8 cellular contexts compared by ENCODE assay signal in genomic region chr18:47930844-47931706, GRCh38. TPM values are rescaled to one million over a fixed set of nuclear protein-coding genes. Genes with fewer than 3 reads are reported as not detected.
DNase-seq lines count a peak whose midpoint lies in the region; TF ChIP-seq lines count a peak whose summit lies in the region.

No MANE protein-coding gene starts in this region.

- peaks cover 3% of the 10 kb centered on the region for H3K36me3 Mint-ChIP-seq in neural progenitor cell

- peaks cover 39% of the 10 kb centered on the region for H4K20me1 ChIP-seq in neural progenitor cell (ENCODE audit: low read depth)

- H3K27ac ChIP-seq in neural progenitor cell: peak overlapping the region; percentile 99
- peak overlapping the region; percentile 69 for H3K27ac ChIP-seq in stomach smooth muscle (ENCODE audit: low read length)

- H3K4me1 Mint-ChIP-seq in neural progenitor cell: peaks cover 38% of the 10 kb centered on the region

- H3K27me3 ChIP-seq in HAP-1 (ENCODE audit: low read depth) (no peaks in the 10 kb centered on the region), MG63 (no peaks in the 10 kb centered on the region; the same call in 1 of the 2 replicates), neural progenitor cell (no peaks in the 10 kb centered on the region), stomach smooth muscle (ENCODE audit: control insufficient read depth in 1 of 2, insufficient read depth in 2 of 2, low read length in 2 of 2) (no peaks in the 10 kb centered on the region)

- H3K27me3 Mint-ChIP-seq in neural progenitor cell (ENCODE audit: insufficient read depth, low read depth): peaks cover 4% of the 10 kb centered on the region

- no peak for TF ChIP-seq CTCF in foreskin fibroblast (IDR thresholded peaks at IDR 0.05; ENCODE audit: low read depth, low read length)
- TF ChIP-seq CTCF in neural progenitor cell (IDR thresholded peaks at IDR 0.05): no peak

- in situ Hi-C loops in HAP-1 (cut with MboI; ENCODE audit: low sequenced_read_pairs): no loop called here

- H2AFZ ChIP-seq in neural progenitor cell (replicated peaks): no peak overlapping the region

- DNase-seq in HAP-1 (ENCODE audit: low spot score in 2 of 2) (peak; percentile 85 to 97), MG63 (peak; percentile 96), SHP77 (lab: John Stamatoyannopoulos, UW) (peak; percentile 95 to 98), activated gamma-delta T cell treated with Interleukin-2 at 50 U/mL for 16 hours (peak; percentile 94), foreskin fibroblast (peak; percentile 96 to 99), neural progenitor cell (ENCODE audit: low spot score) (peak; percentile 99)

- peaks cover 78% of the 10 kb centered on the region for H3F3A ChIP-seq in neural progenitor cell (ENCODE audit: low read depth)

- H3K9ac ChIP-seq in ES-I3 (ENCODE audit: low read depth, low read length) (peak overlapping the region; percentile 96), neural progenitor cell (peak overlapping the region; percentile 63), stomach smooth muscle (ENCODE audit: low read length in 2 of 2) (peak overlapping the region; percentile 60 to 61)

- H3K9me3 Mint-ChIP-seq in neural progenitor cell: peaks cover 2% of the 10 kb centered on the region

- peak overlapping the region; percentile 50 for H3K4me3 ChIP-seq in HAP-1
- H3K4me3 ChIP-seq in MG63: peak overlapping the region; percentile 56
- H3K4me3 ChIP-seq in foreskin fibroblast (ENCODE audit: low read depth in 1 of 2, low read length in 2 of 2): peak overlapping the region; percentile 78 to 96
- peak overlapping the region; percentile 99 for H3K4me3 ChIP-seq in neural progenitor cell
- H3K4me3 ChIP-seq in stomach smooth muscle (ENCODE audit: low read length in 2 of 2): peak overlapping the region; percentile 60 to 86

- peaks cover 25% of the 10 kb centered on the region for H3K4me1 ChIP-seq in ES-I3 (ENCODE audit: insufficient read depth, low read length)
- peaks cover 40% of the 10 kb centered on the region for H3K4me1 ChIP-seq in HAP-1
- peaks cover 70% of the 10 kb centered on the region for H3K4me1 ChIP-seq in neural progenitor cell
- H3K4me1 ChIP-seq in stomach smooth muscle (ENCODE audit: control insufficient read depth, insufficient read depth, low read length): peaks cover 1% of the 10 kb centered on the region

- peaks cover 42% of the 10 kb centered on the region for H3K79me2 ChIP-seq in neural progenitor cell (ENCODE audit: low read depth)

- H3K9me3 ChIP-seq in ES-I3 (ENCODE audit: control insufficient read depth, insufficient read depth, low read length): no peaks in the 10 kb centered on the region
- no peaks in the 10 kb centered on the region for H3K9me3 ChIP-seq in HAP-1
- no peaks in the 10 kb centered on the region for H3K9me3 ChIP-seq in MG63
- H3K9me3 ChIP-seq in neural progenitor cell (ENCODE audit: low read depth): no peaks in the 10 kb centered on the region
- no peaks in the 10 kb centered on the region for H3K9me3 ChIP-seq in stomach smooth muscle (ENCODE audit: control insufficient read depth in 2 of 2, low read length in 2 of 2)

- peak overlapping the region; percentile 87 for H3K4me3 Mint-ChIP-seq in neural progenitor cell

- H3K36me3 ChIP-seq in ES-I3 (ENCODE audit: insufficient read depth, low read length) (no peaks in the 10 kb centered on the region), HAP-1 (replicated peaks) (no peaks in the 10 kb centered on the region), MG63 (no peaks in the 10 kb centered on the region), neural progenitor cell (no peaks in the 10 kb centered on the region), stomach smooth muscle (ENCODE audit: control insufficient read depth in 2 of 2, insufficient read depth in 2 of 2, low read length in 2 of 2) (no peaks in the 10 kb centered on the region)

- no peak overlapping the region for H3K27ac Mint-ChIP-seq in neural progenitor cell

- peak overlapping the region; percentile 75 for H3K4me2 ChIP-seq in neural progenitor cell

RNA-seq across cellular contexts. Expression of gene SMAD2, which starts 0.6 kb away (rescaled TPM):
- 76.9 and 78.9 TPM in 2 replicates for total RNA-seq in MG63 (2014; rRNA removed; shearing (Covaris generic); ENCODE audit: low replicate concordance)
- 170 and 233 TPM in 2 replicates for total RNA-seq in neural progenitor cell (ENCODE audit: low replicate concordance)

Comparison
In these comparisons a context has a peak if more than half of its experiments do, and no peak if none do; other contexts are left out.
1. Peak in every context shown above with its lines: DNase-seq, H3K4me3 ChIP-seq and H3K27ac ChIP-seq.